Comparison of ENCODE assay signal across 8 cellular contexts in genomic region chr3:32296251-32297204, GRCh38. TPM values are rescaled to one million over a fixed set of nuclear protein-coding genes. Genes with fewer than 3 reads are reported as not detected.
DNase-seq lines count a peak whose midpoint lies in the region; ATAC-seq and TF ChIP-seq lines count a peak whose summit lies in the region.

No MANE protein-coding gene starts in this region.

- H3K4me3 ChIP-seq in parathyroid adenoma (ENCODE audit: low read depth, low read length) (no peak overlapping the region), aorta (ENCODE audit: low read length in 2 of 2) (no peak overlapping the region)

- in situ Hi-C loops in SK-MEL-5 (cut with HindIII; ENCODE audit: low pct_unique_long_range_greater_than_20kb, low sequenced_read_pairs), result no loop called here

- no peak overlapping the region for H3K4me2 ChIP-seq in parathyroid adenoma (ENCODE audit: low read length)

- peaks cover 26% of the 10 kb centered on the region for H3K79me2 ChIP-seq in parathyroid adenoma

- H3K36me3 ChIP-seq in parathyroid adenoma (ENCODE audit: control insufficient read depth, insufficient read depth, low read length) (no peaks in the 10 kb centered on the region), aorta (ENCODE audit: control insufficient read depth in 1 of 2, insufficient read depth in 2 of 2, low read length in 1 of 2) (no peaks in the 10 kb centered on the region)

- H3K9ac ChIP-seq in parathyroid adenoma, result no peak overlapping the region

- H2AFZ ChIP-seq in parathyroid adenoma, result no peak overlapping the region

- H3K4me1 ChIP-seq in parathyroid adenoma (peaks cover 32% of the 10 kb centered on the region), aorta (ENCODE audit: control insufficient read depth in 1 of 2, insufficient read depth in 2 of 2, low read length in 2 of 2) (no peaks in the 10 kb centered on the region)

- H3K27ac ChIP-seq in parathyroid adenoma (no peak overlapping the region), aorta (ENCODE audit: low read depth in 1 of 2, low read length in 2 of 2) (no peak overlapping the region)

- WGBS in aorta, 2 donors, result 34 to 37% methylated on average over 8 of the region's 8 CpGs

- TF ChIP-seq CTCF in parathyroid adenoma (IDR thresholded peaks at IDR 0.05), result peak; percentile 96

- H3K9me3 ChIP-seq in parathyroid adenoma (ENCODE audit: control insufficient read depth, low read length), result no peaks in the 10 kb centered on the region
- H3K9me3 ChIP-seq in aorta (ENCODE audit: control insufficient read depth, low read length), result no peaks in the 10 kb centered on the region

- DNase-seq in activated gamma-delta T cell treated with Interleukin-2 at 50 U/mL for 16 hours, result peak; percentile 58
- DNase-seq in activated gamma-delta T cell (lab: John Stamatoyannopoulos, UW), result no peak
- peak; percentile 61 for DNase-seq in HT1080 (ENCODE audit: low read depth)
- DNase-seq in SK-MEL-5 (ENCODE audit: low read depth, low spot score), result peak; percentile 73
- peak; percentile 58 for DNase-seq in activated naive CD4-positive, alpha-beta T cell treated with anti-CD3 and anti-CD28 coated beads, Interleukin-2, amount 50 U/mL, for 16 hours
- DNase-seq in glomerular endothelial cell (ENCODE audit: extremely low read depth, low read depth, low spot score), result peak; percentile 33
- DNase-seq in aorta, result peak; percentile 55 to 81

- peak; percentile 87 for ATAC-seq in aorta (ENCODE audit: low FRiP score)

- H3K27me3 ChIP-seq in parathyroid adenoma (ENCODE audit: control insufficient read depth, insufficient read depth, low read length), result no peaks in the 10 kb centered on the region
- no peaks in the 10 kb centered on the region for H3K27me3 ChIP-seq in aorta (ENCODE audit: control insufficient read depth in 1 of 2, insufficient read depth in 2 of 2, low read length in 1 of 2)

- intact Hi-C loops in aorta (cut with DNase I), result loop anchor here (2.0 to 10.0 kb wide), 3 partner anchors 98 to 171 kb away; partner anchors contain the start of gene CMTM7 (in 2 of the 2)

RNA-seq across cellular contexts. Expression of gene CMTM8, which starts 58.0 kb away (rescaled TPM):
- total RNA-seq in HT1080 (2014; rRNA removed; shearing (Covaris generic)), result 3.2 and 10.4 TPM in 2 replicates
- polyA plus RNA-seq in HT1080 (2015; cell fraction: cytosol; rRNA removed), result 10.0 and 11.2 TPM in 2 replicates
- 3.2 and 4.2 TPM in 2 replicates for polyA plus RNA-seq in HT1080 (2015; cell fraction: nucleus; rRNA removed)
- total RNA-seq in SK-MEL-5 (2014; rRNA removed; shearing (Covaris generic)), result 8.2 and 11.2 TPM in 2 replicates
- polyA plus RNA-seq in SK-MEL-5 (2015; cell fraction: cytosol; rRNA removed), result 42.7 and 45.7 TPM in 2 replicates
- 2.5 and 8.3 TPM in 2 replicates for polyA plus RNA-seq in SK-MEL-5 (2015; cell fraction: nucleus; rRNA removed)
- total RNA-seq in glomerular endothelial cell, result 2.7 and 5.6 TPM in 2 replicates
- total RNA-seq in aorta, result 1 to 10 TPM; 2.9 to 6.8 TPM
- polyA plus RNA-seq in aorta, result 1 to 10 TPM in 1 of 2 donors, under 1 TPM in 1; 0.63 to 1.8 TPM
